Comparison of ENCODE assay signal across 20 cellular contexts in genomic region chr7:128387216-128387615, GRCh38. TPM values are rescaled to one million over a fixed set of nuclear protein-coding genes. Genes with fewer than 3 reads are reported as not detected.
A peak's percentile ranks its signal among the peaks of the same experiment; 100 is the strongest.
DNase-seq lines count a peak whose midpoint lies in the region; ATAC-seq, FAIRE-seq and TF ChIP-seq lines count a peak whose summit lies in the region.
"Had no signal": no experiment of that assay in that cellular context is flagged by ENCODE, and none has a peak within 500 bp of the region (broad histone marks: within the 10 kb centered on the region; RNA-seq: fewer than 3 reads in every experiment).

No MANE protein-coding gene starts in this region.

- H3K36me3 ChIP-seq in astrocyte (ENCODE audit: insufficient read depth, low read length) (no peaks in the 10 kb centered on the region), thoracic aorta (no peaks in the 10 kb centered on the region)
- H3K36me3 ChIP-seq: transverse colon had no signal

- H3K27me3 Mint-ChIP-seq in activated T-cell treated with anti-CD3 and anti-CD28 coated beads, Interleukin-2, amount 50 U/mL, for 24 hours: peaks cover 7% of the 10 kb centered on the region
- peaks cover 69% of the 10 kb centered on the region for H3K27me3 Mint-ChIP-seq in astrocyte (ENCODE audit: low read depth, unreplicated experiment)
- H3K27me3 Mint-ChIP-seq in activated CD4-positive, alpha-beta T cell treated with anti-CD3 and anti-CD28 coated beads for 36 hours: no peaks in the 10 kb centered on the region
- H3K27me3 Mint-ChIP-seq: activated B cell treated with CpG ODN at 0.5 μM for 24 hours; activated naive CD8-positive, alpha-beta T cell treated with anti-CD3 and anti-CD28 coated beads, Interleukin-2, amount 50 U/mL, for 24 hours had no signal

- no peaks in the 10 kb centered on the region for H3K9me3 Mint-ChIP-seq in activated T-cell treated with anti-CD3 and anti-CD28 coated beads, Interleukin-2, amount 50 U/mL, for 24 hours
- no peaks in the 10 kb centered on the region for H3K9me3 Mint-ChIP-seq in astrocyte (ENCODE audit: unreplicated experiment)
- no peaks in the 10 kb centered on the region for H3K9me3 Mint-ChIP-seq in activated CD4-positive, alpha-beta T cell treated with anti-CD3 and anti-CD28 coated beads for 36 hours (ENCODE audit: low read depth)
- H3K9me3 Mint-ChIP-seq: activated B cell treated with CpG ODN at 0.5 μM for 24 hours; activated CD4-positive, alpha-beta memory T cell treated with anti-CD3 and anti-CD28 coated beads, Interleukin-2, amount 10 ng/mL, durations not matched to agents 7 days and 5 days; activated naive CD8-positive, alpha-beta T cell treated with anti-CD3 and anti-CD28 coated beads, Interleukin-2, amount 50 U/mL, for 24 hours; IgD-negative memory B cell; mesothelial cell of epicardium; natural killer cell had no signal

- no peak overlapping the region for H3K27ac ChIP-seq in astrocyte (ENCODE audit: low read depth, low read length)
- H3K27ac ChIP-seq in right cardiac atrium (ENCODE audit: low read length): no peak overlapping the region
- H3K27ac ChIP-seq in thoracic aorta: no peak overlapping the region
- H3K27ac ChIP-seq: body of pancreas, foreskin keratinocyte, left lung, stomach, transverse colon had no signal

- no peak overlapping the region for H3K9ac ChIP-seq in astrocyte (ENCODE audit: low read length)

- peaks cover 4% of the 10 kb centered on the region for H4K20me1 ChIP-seq in astrocyte (ENCODE audit: insufficient read depth, low read length)

- no peak for FAIRE-seq in astrocyte (lab: Jason Lieb, UNC)

- H3K9me3 ChIP-seq in astrocyte (ENCODE audit: insufficient read depth, low read depth, low read length) (no peaks in the 10 kb centered on the region), right cardiac atrium (ENCODE audit: control insufficient read depth, low read length) (no peaks in the 10 kb centered on the region), thoracic aorta (no peaks in the 10 kb centered on the region)
- H3K9me3 ChIP-seq: body of pancreas, left lung, stomach, transverse colon had no signal

- ATAC-seq in right cardiac atrium (peak; percentile 7 to 10), thoracic aorta (ENCODE audit: insufficient number of reproducible peaks, low FRiP score, low read depth) (no peak), HG02642 (IDR thresholded peaks at IDR 0.05; ENCODE audit: poor library complexity, unreplicated experiment) (no peak)
- no peak for ATAC-seq in activated CD4-positive, alpha-beta T cell treated with anti-CD3 and anti-CD28 coated beads for 36 hours

- 46% methylated on average over 8 of the region's 8 CpGs for WGBS in right cardiac atrium

- H2AFZ ChIP-seq in astrocyte (ENCODE audit: low read depth, low read length): no peak overlapping the region

- TF ChIP-seq CTCF in astrocyte (IDR thresholded peaks at IDR 0.05; ENCODE audit: insufficient read depth, low read depth, low read length) (no peak), thoracic aorta (IDR thresholded peaks at IDR 0.05) (no peak)

- H3K27me3 ChIP-seq in astrocyte (ENCODE audit: insufficient read depth, low read length) (peaks cover 12% of the 10 kb centered on the region), right cardiac atrium (ENCODE audit: control insufficient read depth, insufficient read depth) (no peaks in the 10 kb centered on the region), thoracic aorta (replicated peaks; ENCODE audit: insufficient read depth) (no peaks in the 10 kb centered on the region)
- H3K27me3 ChIP-seq: body of pancreas had no signal

- H3K4me1 ChIP-seq in astrocyte (ENCODE audit: insufficient read depth, low read length) (no peaks in the 10 kb centered on the region), right cardiac atrium (ENCODE audit: control insufficient read depth, insufficient read depth, low read length) (no peaks in the 10 kb centered on the region), thoracic aorta (ENCODE audit: control insufficient read depth in 1 of 2, low read depth in 2 of 2) (peaks cover 0 to 8% of the 10 kb centered on the region in 2 donors)
- H3K4me1 ChIP-seq: body of pancreas, foreskin keratinocyte had no signal

- H3K27ac Mint-ChIP-seq in activated T-cell treated with anti-CD3 and anti-CD28 coated beads, Interleukin-2, amount 50 U/mL, for 24 hours: no peak overlapping the region
- H3K27ac Mint-ChIP-seq in astrocyte (ENCODE audit: unreplicated experiment): no peak overlapping the region
- no peak overlapping the region for H3K27ac Mint-ChIP-seq in activated CD4-positive, alpha-beta T cell treated with anti-CD3 and anti-CD28 coated beads for 36 hours
- H3K27ac Mint-ChIP-seq: activated B cell treated with CpG ODN at 0.5 μM for 24 hours; activated CD4-positive, alpha-beta memory T cell treated with anti-CD3 and anti-CD28 coated beads, Interleukin-2, amount 10 ng/mL, durations not matched to agents 7 days and 5 days; activated naive CD8-positive, alpha-beta T cell treated with anti-CD3 and anti-CD28 coated beads, Interleukin-2, amount 50 U/mL, for 24 hours; IgD-negative memory B cell; mesothelial cell of epicardium; natural killer cell had no signal

- intact Hi-C loops in right cardiac atrium (cut with DNase I): loop anchor here (5.0 kb wide), 2 partner anchors 35 to 40 kb away; no protein-coding TSS in a partner anchor
- intact Hi-C loops in activated CD4-positive, alpha-beta T cell treated with anti-CD3 and anti-CD28 coated beads for 36 hours (cut with DNase I, micrococcal nuclease): loop anchor here (1.0 kb wide), 2 partner anchors 35 to 40 kb away; no protein-coding TSS in a partner anchor

- H3K79me2 ChIP-seq in astrocyte (ENCODE audit: insufficient read depth, low read length): no peaks in the 10 kb centered on the region

- no peaks in the 10 kb centered on the region for H3K4me1 Mint-ChIP-seq in activated T-cell treated with anti-CD3 and anti-CD28 coated beads, Interleukin-2, amount 50 U/mL, for 24 hours (ENCODE audit: low read depth)
- H3K4me1 Mint-ChIP-seq in astrocyte (ENCODE audit: low read depth, unreplicated experiment): no peaks in the 10 kb centered on the region
- peaks cover 2% of the 10 kb centered on the region for H3K4me1 Mint-ChIP-seq in activated CD4-positive, alpha-beta T cell treated with anti-CD3 and anti-CD28 coated beads for 36 hours
- H3K4me1 Mint-ChIP-seq: activated CD4-positive, alpha-beta memory T cell treated with anti-CD3 and anti-CD28 coated beads, Interleukin-2, amount 10 ng/mL, durations not matched to agents 7 days and 5 days; activated naive CD8-positive, alpha-beta T cell treated with anti-CD3 and anti-CD28 coated beads, Interleukin-2, amount 50 U/mL, for 24 hours; mesothelial cell of epicardium had no signal

- no peak overlapping the region for H3K4me3 Mint-ChIP-seq in activated T-cell treated with anti-CD3 and anti-CD28 coated beads, Interleukin-2, amount 50 U/mL, for 24 hours
- H3K4me3 Mint-ChIP-seq in astrocyte (ENCODE audit: unreplicated experiment): no peak overlapping the region
- H3K4me3 Mint-ChIP-seq in activated CD4-positive, alpha-beta T cell treated with anti-CD3 and anti-CD28 coated beads for 36 hours: no peak overlapping the region
- H3K4me3 Mint-ChIP-seq: activated B cell treated with CpG ODN at 0.5 μM for 24 hours; activated CD4-positive, alpha-beta memory T cell treated with anti-CD3 and anti-CD28 coated beads, Interleukin-2, amount 10 ng/mL, durations not matched to agents 7 days and 5 days; activated naive CD8-positive, alpha-beta T cell treated with anti-CD3 and anti-CD28 coated beads, Interleukin-2, amount 50 U/mL, for 24 hours; IgD-negative memory B cell; mesothelial cell of epicardium; natural killer cell had no signal

- H3K36me3 Mint-ChIP-seq in activated T-cell treated with anti-CD3 and anti-CD28 coated beads, Interleukin-2, amount 50 U/mL, for 24 hours (ENCODE audit: low read depth): peaks cover 5% of the 10 kb centered on the region
- no peaks in the 10 kb centered on the region for H3K36me3 Mint-ChIP-seq in astrocyte (ENCODE audit: low read depth, unreplicated experiment)
- no peaks in the 10 kb centered on the region for H3K36me3 Mint-ChIP-seq in activated CD4-positive, alpha-beta T cell treated with anti-CD3 and anti-CD28 coated beads for 36 hours (ENCODE audit: low read depth)
- H3K36me3 Mint-ChIP-seq: mesothelial cell of epicardium, natural killer cell had no signal

- POLR2A ChIA-PET in activated CD4-positive, alpha-beta T cell treated with anti-CD3 and anti-CD28 coated beads for 36 hours (lab: Charles Lee): interaction anchor here (1.0 kb wide), 1 partner anchor 40 kb away, joined by 4 read pairs; no protein-coding TSS in a partner anchor

- no peak overlapping the region for H3K4me3 ChIP-seq in astrocyte (ENCODE audit: insufficient read depth, low read depth, low read length)
- H3K4me3 ChIP-seq in right cardiac atrium (ENCODE audit: low read length): no peak overlapping the region
- peak overlapping the region; percentile 48 for H3K4me3 ChIP-seq in thoracic aorta
- H3K4me3 ChIP-seq: body of pancreas, left lung, stomach, transverse colon had no signal

- peak overlapping the region; percentile 34 for H3K4me2 ChIP-seq in astrocyte (ENCODE audit: low read length)

- CTCF ChIA-PET in activated CD4-positive, alpha-beta T cell treated with anti-CD3 and anti-CD28 coated beads for 36 hours (lab: Charles Lee): interaction anchor here (0.9 to 14.4 kb wide), 23 partner anchors 8 to 220 kb away, joined by 3 to 321 read pairs (median 4); partner anchors contain the start of genes PRRT4 and RBM28

- DNase-seq in activated T-cell treated with anti-CD3 and anti-CD28 coated beads, Interleukin-2, amount 50 U/mL, for 24 hours: peak; percentile 26
- DNase-seq in activated T-cell treated with anti-CD3 and anti-CD28 coated beads, Interleukin-2, amount 50 U/mL, for 48 hours: no peak
- DNase-seq in astrocyte (ENCODE audit: low read depth) (no peak), right cardiac atrium (peak in 1 of 3 donors; percentile 68), thoracic aorta (ENCODE audit: low spot score) (no peak)
- no peak for DNase-seq in stimulated activated CD4-positive, alpha-beta T cell treated with anti-CD3 and anti-CD28 coated beads, Interleukin-4, amount 100 ng/mL, for 24 hours
- no peak for DNase-seq in activated CD4-positive, alpha-beta T cell treated with anti-CD3 and anti-CD28 coated beads for 36 hours
- DNase-seq: GF-D8 had no signal

RNA-seq across cellular contexts. Expression of gene IMPDH1, which starts 22.6 kb away (rescaled TPM):
- total RNA-seq in astrocyte (43.9 and 44.7 TPM in 2 replicates), right cardiac atrium (10 to 100 TPM; 13.9 to 22.2 (median 16.2) TPM), thoracic aorta (10 to 100 TPM; 48.1 to 59.7 TPM)
- polyA plus RNA-seq in right cardiac atrium: 13.8 TPM
- 10 to 100 TPM; 59.0 to 60.7 TPM for total RNA-seq in activated CD4-positive, alpha-beta T cell treated with anti-CD3 and anti-CD28 coated beads for 36 hours

RNA-seq across cellular contexts. Expression of gene PRRT4, which starts 25.7 kb away (rescaled TPM):
- total RNA-seq in astrocyte (0.62 and 0.93 TPM in 2 replicates), right cardiac atrium (1 to 10 TPM in 1 of 4 donors, under 1 TPM in 3; 0.34 to 1.0 (median 0.69) TPM), thoracic aorta (1 to 10 TPM; 2.2 to 3.7 TPM)
- 1.1 TPM for polyA plus RNA-seq in right cardiac atrium
- total RNA-seq in activated CD4-positive, alpha-beta T cell treated with anti-CD3 and anti-CD28 coated beads for 36 hours: under 1 TPM; 0.23 to 0.39 TPM
- total RNA-seq: activated B cell treated with CpG ODN at 0.5 μM for 24 hours; activated CD4-positive, alpha-beta memory T cell treated with anti-CD3 and anti-CD28 coated beads, Interleukin-2, amount 10 ng/mL, durations not matched to agents 7 days and 5 days; stomach had no signal

RNA-seq across cellular contexts. Expression of gene RBM28, which starts 43.5 kb away (rescaled TPM):
- total RNA-seq in astrocyte: 37.3 and 40.2 TPM in 2 replicates
- total RNA-seq in right cardiac atrium: 10 to 100 TPM; 21.6 to 34.8 (median 31.8) TPM
- polyA plus RNA-seq in right cardiac atrium: 29.1 TPM
- 10 to 100 TPM; 20.6 to 49.2 TPM for total RNA-seq in thoracic aorta
- 10 to 100 TPM; 55.0 to 55.2 TPM for total RNA-seq in activated CD4-positive, alpha-beta T cell treated with anti-CD3 and anti-CD28 coated beads for 36 hours

Comparison
In these comparisons a context has a peak if more than half of its experiments do, and no peak if none do; other contexts are left out.
1. ATAC-seq: peak in right cardiac atrium (2 of 2); none in thoracic aorta (single experiment), HG02642 (single experiment) and activated CD4-positive, alpha-beta T cell treated with anti-CD3 and anti-CD28 coated beads for 36 hours (single experiment).